ENCODE assay signal across 32 cellular contexts in the genomic region with DNA sequence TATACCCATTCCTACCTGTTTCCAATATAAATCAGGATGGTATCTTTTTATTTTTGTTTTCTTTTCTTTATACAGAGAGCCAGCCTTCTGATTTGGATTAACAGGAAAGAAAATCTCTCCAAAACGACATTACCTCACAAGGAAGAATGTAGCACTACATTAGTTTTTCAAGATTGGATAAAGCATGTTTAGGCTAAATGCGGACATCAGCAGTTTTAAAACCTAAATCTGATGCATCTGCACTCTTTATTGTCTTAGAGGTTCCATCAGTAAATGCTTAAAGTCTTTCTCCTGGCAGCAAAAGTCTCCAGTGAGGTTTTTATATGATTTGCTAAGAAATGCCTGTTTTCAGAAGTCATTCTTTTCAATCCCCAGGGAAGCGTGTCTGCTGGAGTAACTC.
"Had no signal": no experiment of that assay in that cellular context is flagged by ENCODE, and none has a peak within 500 bp of the region (broad histone marks: within the 10 kb centered on the region; RNA-seq: fewer than 3 reads in every experiment).

No MANE protein-coding gene starts in this region.

- H3K36me3 ChIP-seq: ascending aorta, breast epithelium, cardiac muscle cell, colonic mucosa, esophagus squamous epithelium, gastroesophageal sphincter had no signal

- H3K9me3 ChIP-seq: ascending aorta, breast epithelium, colonic mucosa, esophagus squamous epithelium, gastroesophageal sphincter had no signal

- H3K4me3 ChIP-seq: ascending aorta, breast epithelium, cardiac muscle cell, colonic mucosa, esophagus squamous epithelium, gastroesophageal sphincter had no signal

- H3K4me1 Mint-ChIP-seq: activated CD4-positive, alpha-beta memory T cell treated with anti-CD3 and anti-CD28 coated beads, Interleukin-2, amount 10 ng/mL, durations not matched to agents 7 days and 5 days; activated CD4-positive, alpha-beta T cell treated with anti-CD3 and anti-CD28 coated beads, Interleukin-2, amount 10 ng/mL, durations not matched to agents 7 days and 5 days; activated naive CD4-positive, alpha-beta T cell treated with anti-CD3 and anti-CD28 coated beads, Interleukin-2, amount 10 ng/mL, durations not matched to agents 7 days and 5 days; activated naive CD8-positive, alpha-beta T cell treated with anti-CD3 and anti-CD28 coated beads, Interleukin-2, amount 10 ng/mL, durations not matched to agents 7 days and 5 days; T-helper 17 cell had no signal

- DNase-seq: activated CD4-positive, alpha-beta memory T cell treated with anti-CD3 and anti-CD28 coated beads, Interleukin-2, amount 10 ng/mL, durations not matched to agents 7 days and 5 days; activated CD4-positive, alpha-beta T cell treated with anti-CD3 and anti-CD28 coated beads for 1 hour; activated CD4-positive, alpha-beta T cell treated with anti-CD3 and anti-CD28 coated beads for 4 hours; activated CD4-positive, alpha-beta T cell treated with anti-CD3 and anti-CD28 coated beads, Interleukin-2, amount 10 ng/mL, durations not matched to agents 7 days and 5 days; activated CD4-positive, alpha-beta T cell treated with anti-CD3 and anti-CD28 coated beads, Interleukin-2, amount 50 U/mL, for 4 hours; activated CD8-positive, alpha-beta memory T cell treated with anti-CD3 and anti-CD28 coated beads, Interleukin-2, amount 50 U/mL, for 48 hours; activated gamma-delta T cell; activated naive CD4-positive, alpha-beta T cell; activated naive CD4-positive, alpha-beta T cell treated with anti-CD3 and anti-CD28 coated beads, Interleukin-2, amount 10 ng/mL, durations not matched to agents 7 days and 5 days; activated naive CD8-positive, alpha-beta T cell treated with anti-CD3 and anti-CD28 coated beads, Interleukin-2, amount 10 ng/mL, durations not matched to agents 7 days and 5 days; activated T-cell treated with anti-CD3 and anti-CD28 coated beads for 4 hours; activated T-cell treated with anti-CD3 and anti-CD28 coated beads, Interleukin-2, amount 50 U/mL, for 24 hours; activated T-cell treated with anti-CD3 and anti-CD28 coated beads, Interleukin-2, amount 50 U/mL, for 72 hours; central memory CD4-positive, alpha-beta T cell; cerebellar nuclear complex; colonic mucosa; effector CD8-positive, alpha-beta T cell; esophagus squamous epithelium; foreskin melanocyte; T-helper 1 cell; T-helper 17 cell; T1000 had no signal

- H3K4me1 ChIP-seq: ascending aorta, breast epithelium, colonic mucosa, esophagus squamous epithelium, gastroesophageal sphincter had no signal

- H3K27ac Mint-ChIP-seq: activated CD4-positive, alpha-beta memory T cell treated with anti-CD3 and anti-CD28 coated beads, Interleukin-2, amount 10 ng/mL, durations not matched to agents 7 days and 5 days; activated CD4-positive, alpha-beta T cell treated with anti-CD3 and anti-CD28 coated beads, Interleukin-2, amount 10 ng/mL, durations not matched to agents 7 days and 5 days; activated naive CD4-positive, alpha-beta T cell treated with anti-CD3 and anti-CD28 coated beads, Interleukin-2, amount 10 ng/mL, durations not matched to agents 7 days and 5 days; activated naive CD4-positive, alpha-beta T cell treated with anti-CD3 and anti-CD28 coated beads, Interleukin-2, amount 50 U/mL, for 72 hours; activated naive CD8-positive, alpha-beta T cell treated with anti-CD3 and anti-CD28 coated beads, Interleukin-2, amount 10 ng/mL, durations not matched to agents 7 days and 5 days; activated T-cell treated with anti-CD3 and anti-CD28 coated beads, Interleukin-2, amount 50 U/mL, for 24 hours; activated T-cell treated with anti-CD3 and anti-CD28 coated beads, Interleukin-2, amount 50 U/mL, for 72 hours; T-helper 17 cell; T-helper 2 cell treated with Interferon-gamma antibody and Interleukin-4, amounts not matched to agents 5 μg/mL and 100 μg/mL, for 36 hours; WTC11 had no signal

- H3K27ac ChIP-seq: ascending aorta, breast epithelium, cardiac muscle cell, colonic mucosa, epithelial cell of prostate, esophagus squamous epithelium, gastroesophageal sphincter, VCaP had no signal

- H3K4me3 Mint-ChIP-seq: activated CD4-positive, alpha-beta memory T cell treated with anti-CD3 and anti-CD28 coated beads, Interleukin-2, amount 10 ng/mL, durations not matched to agents 7 days and 5 days; activated CD4-positive, alpha-beta T cell treated with anti-CD3 and anti-CD28 coated beads, Interleukin-2, amount 10 ng/mL, durations not matched to agents 7 days and 5 days; activated naive CD4-positive, alpha-beta T cell treated with anti-CD3 and anti-CD28 coated beads, Interleukin-2, amount 10 ng/mL, durations not matched to agents 7 days and 5 days; activated naive CD8-positive, alpha-beta T cell treated with anti-CD3 and anti-CD28 coated beads, Interleukin-2, amount 10 ng/mL, durations not matched to agents 7 days and 5 days; activated T-cell treated with anti-CD3 and anti-CD28 coated beads, Interleukin-2, amount 50 U/mL, for 24 hours; activated T-cell treated with anti-CD3 and anti-CD28 coated beads, Interleukin-2, amount 50 U/mL, for 72 hours; brain; T-helper 17 cell; T-helper 2 cell treated with Interferon-gamma antibody and Interleukin-4, amounts not matched to agents 5 μg/mL and 100 μg/mL, for 36 hours; WTC11 had no signal

- H3K36me3 Mint-ChIP-seq: activated naive CD4-positive, alpha-beta T cell treated with anti-CD3 and anti-CD28 coated beads, Interleukin-2, amount 10 ng/mL, durations not matched to agents 7 days and 5 days; activated naive CD8-positive, alpha-beta T cell treated with anti-CD3 and anti-CD28 coated beads, Interleukin-2, amount 10 ng/mL, durations not matched to agents 7 days and 5 days; brain had no signal

- H3K27me3 Mint-ChIP-seq: activated CD4-positive, alpha-beta memory T cell treated with anti-CD3 and anti-CD28 coated beads, Interleukin-2, amount 10 ng/mL, durations not matched to agents 7 days and 5 days; activated CD4-positive, alpha-beta T cell treated with anti-CD3 and anti-CD28 coated beads, Interleukin-2, amount 10 ng/mL, durations not matched to agents 7 days and 5 days; activated naive CD4-positive, alpha-beta T cell treated with anti-CD3 and anti-CD28 coated beads, Interleukin-2, amount 10 ng/mL, durations not matched to agents 7 days and 5 days; activated naive CD8-positive, alpha-beta T cell treated with anti-CD3 and anti-CD28 coated beads, Interleukin-2, amount 10 ng/mL, durations not matched to agents 7 days and 5 days; activated T-cell treated with anti-CD3 and anti-CD28 coated beads, Interleukin-2, amount 50 U/mL, for 24 hours; brain; T-helper 17 cell had no signal

- H3K27me3 ChIP-seq: ascending aorta, breast epithelium, cardiac muscle cell, colonic mucosa, esophagus squamous epithelium, gastroesophageal sphincter had no signal
